10 cellular contexts compared by ENCODE assay signal in genomic region chr1:158496379-158496778, GRCh38. TPM values are rescaled to one million over a fixed set of nuclear protein-coding genes. Genes with fewer than 3 reads are reported as not detected.
A peak's percentile ranks its signal among the peaks of the same experiment; 100 is the strongest.
DNase-seq lines count a peak whose midpoint lies in the region; ATAC-seq and TF ChIP-seq lines count a peak whose summit lies in the region.
"Had no signal": no experiment of that assay in that cellular context is flagged by ENCODE, and none has a peak within 500 bp of the region (broad histone marks: within the 10 kb centered on the region; RNA-seq: fewer than 3 reads in every experiment).

No MANE protein-coding gene starts in this region.

- peak; percentile 12 for DNase-seq in DMS114 treated with DMSO at 0.1 percent for 48 hours (lab: John Stamatoyannopoulos, UW; ENCODE audit: unreplicated experiment)
- DNase-seq in SKM-1 treated with dmso at 0.1 percent for 144 hours (lab: John Stamatoyannopoulos, UW; ENCODE audit: unreplicated experiment): peak; percentile 36
- DNase-seq in left kidney (ENCODE audit: low read depth, low spot score): peak; percentile 31
- no peak for DNase-seq in mesothelial cell of epicardium (ENCODE audit: low spot score in 2 of 2, unreplicated experiment in 2 of 2)
- no peak for DNase-seq in activated CD8-positive, alpha-beta memory T cell treated with anti-CD3 and anti-CD28 coated beads, Interleukin-2, amount 50 U/mL, for 48 hours
- DNase-seq: naive thymus-derived CD4-positive, alpha-beta T cell; NCI-H524 had no signal

- no peaks in the 10 kb centered on the region for H3K9me3 Mint-ChIP-seq in mesothelial cell of epicardium

- H3K36me3 Mint-ChIP-seq in mesothelial cell of epicardium: no peaks in the 10 kb centered on the region
- H3K36me3 Mint-ChIP-seq: naive thymus-derived CD4-positive, alpha-beta T cell had no signal

- H3K27me3 ChIP-seq in KMS-11 (ENCODE audit: insufficient read depth, low read depth): no peaks in the 10 kb centered on the region

- H3K9ac ChIP-seq in KMS-11: no peak overlapping the region

- H3K79me2 ChIP-seq in KMS-11 (ENCODE audit: insufficient read depth, low read depth): no peaks in the 10 kb centered on the region

- H3K4me3 Mint-ChIP-seq in mesothelial cell of epicardium: no peak overlapping the region
- H3K4me3 Mint-ChIP-seq: naive thymus-derived CD4-positive, alpha-beta T cell had no signal

- H3K36me3 ChIP-seq in KMS-11 (ENCODE audit: insufficient read depth): no peaks in the 10 kb centered on the region

- ATAC-seq in HG02610 (IDR thresholded peaks at IDR 0.05; ENCODE audit: unreplicated experiment) (no peak), HG03521 (IDR thresholded peaks at IDR 0.05; ENCODE audit: unreplicated experiment) (no peak)
- ATAC-seq: naive thymus-derived CD4-positive, alpha-beta T cell had no signal

- no peak overlapping the region for H3K27ac ChIP-seq in KMS-11

- H3K4me3 ChIP-seq in KMS-11 (IDR thresholded peaks at IDR 0.05; ENCODE audit: insufficient read depth, low read depth, low read length): no peak overlapping the region

- peaks cover 5% of the 10 kb centered on the region for H3K27me3 Mint-ChIP-seq in mesothelial cell of epicardium (ENCODE audit: low read depth)

- TF ChIP-seq CTCF in KMS-11 (conservative IDR thresholded peaks at IDR 0.05; ENCODE audit: low read depth, low read length): peak; percentile 50
- no peak for TF ChIP-seq CTCF in mesothelial cell of epicardium (IDR thresholded peaks at IDR 0.05; ENCODE audit: unreplicated experiment)

- no peaks in the 10 kb centered on the region for H3K4me1 ChIP-seq in KMS-11 (ENCODE audit: low read depth, poor library complexity, severe bottlenecking)

- no peaks in the 10 kb centered on the region for H4K20me1 ChIP-seq in KMS-11 (ENCODE audit: insufficient read depth)

- H3K27ac Mint-ChIP-seq in mesothelial cell of epicardium: no peak overlapping the region
- H3K27ac Mint-ChIP-seq: naive thymus-derived CD4-positive, alpha-beta T cell had no signal

- H3K4me2 ChIP-seq in KMS-11: no peak overlapping the region

- peaks cover 5% of the 10 kb centered on the region for H3K4me1 Mint-ChIP-seq in mesothelial cell of epicardium
- H3K4me1 Mint-ChIP-seq: naive thymus-derived CD4-positive, alpha-beta T cell had no signal

- no peak overlapping the region for H2AFZ ChIP-seq in KMS-11 (ENCODE audit: low read depth)

RNA-seq across cellular contexts. Expression of gene OR10R2, which starts 24.4 kb away (rescaled TPM):
- total RNA-seq in mesothelial cell of epicardium: not detected in 3 replicates
- total RNA-seq: naive thymus-derived CD4-positive, alpha-beta T cell had no signal

RNA-seq across cellular contexts. Expression of gene OR10K1, which starts 34.7 kb away (rescaled TPM):
- total RNA-seq in mesothelial cell of epicardium: not detected in 3 replicates
- total RNA-seq: naive thymus-derived CD4-positive, alpha-beta T cell had no signal

RNA-seq across cellular contexts. Expression of gene OR6Y1, which starts 57.8 kb away (rescaled TPM):
- not detected in 3 replicates for total RNA-seq in mesothelial cell of epicardium
- total RNA-seq: naive thymus-derived CD4-positive, alpha-beta T cell had no signal

Comparison
In these comparisons a context has a peak if more than half of its experiments do, and no peak if none do; other contexts are left out.
1. DNase-seq: peak in DMS114 treated with DMSO at 0.1 percent for 48 hours (single experiment), SKM-1 treated with dmso at 0.1 percent for 144 hours (single experiment) and left kidney (single experiment); none in mesothelial cell of epicardium (0 of 2) and activated CD8-positive, alpha-beta memory T cell treated with anti-CD3 and anti-CD28 coated beads, Interleukin-2, amount 50 U/mL, for 48 hours (single experiment).